19 cellular contexts compared by ENCODE assay signal in the genomic region with DNA sequence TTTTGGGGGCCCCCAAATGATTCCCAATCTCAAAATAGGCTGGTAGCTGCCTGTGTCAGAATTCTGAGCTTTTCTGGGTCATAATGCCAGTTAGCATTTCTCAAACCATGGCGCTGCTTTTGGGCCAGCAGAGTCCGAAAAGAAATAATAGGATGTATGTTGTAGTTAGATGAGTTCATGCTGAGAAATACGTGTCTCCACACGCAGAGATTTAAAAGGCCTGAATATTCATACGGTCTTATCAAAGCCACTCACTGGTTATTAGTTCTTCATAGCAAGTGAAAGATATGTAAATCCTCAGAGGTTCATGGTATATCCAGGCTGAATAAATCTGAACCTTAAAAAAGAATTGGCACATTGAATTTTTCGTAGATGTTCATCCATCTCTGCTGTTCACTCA.
"Had no signal": no experiment of that assay in that cellular context is flagged by ENCODE, and none has a peak within 500 bp of the region (broad histone marks: within the 10 kb centered on the region; RNA-seq: fewer than 3 reads in every experiment).

No MANE protein-coding gene starts in this region.

- H3K4me1 Mint-ChIP-seq: activated naive CD8-positive, alpha-beta T cell treated with anti-CD3 and anti-CD28 coated beads for 36 hours; immature natural killer cell; stimulated activated naive CD8-positive, alpha-beta T cell treated with anti-CD3 and anti-CD28 coated beads, Interleukin-15, amount 100 ng/mL, for 72 hours; T-cell had no signal

- H3K27ac ChIP-seq: left ventricle myocardium inferior, neutrophil, pancreas, tibial artery had no signal

- H3K36me3 Mint-ChIP-seq: activated naive CD8-positive, alpha-beta T cell treated with anti-CD3 and anti-CD28 coated beads for 36 hours; immature natural killer cell; naive thymus-derived CD8-positive, alpha-beta T cell; T-cell had no signal

- FAIRE-seq: astrocyte, pancreas, TTC549 had no signal

- H3K4me3 Mint-ChIP-seq: activated naive CD8-positive, alpha-beta T cell treated with anti-CD3 and anti-CD28 coated beads for 36 hours; immature natural killer cell; mesothelial cell of epicardium; naive thymus-derived CD8-positive, alpha-beta T cell; stimulated activated naive CD8-positive, alpha-beta T cell treated with anti-CD3 and anti-CD28 coated beads, Interleukin-15, amount 100 ng/mL, for 72 hours; T-cell; T-helper 2 cell treated with Interferon-gamma antibody and Interleukin-4, amounts not matched to agents 5 μg/mL and 100 μg/mL, for 36 hours had no signal

- H3K36me3 ChIP-seq: left ventricle myocardium inferior, neutrophil, pancreas, tibial artery had no signal

- H3K4me3 ChIP-seq: left ventricle myocardium inferior, pancreas, tibial artery had no signal

- H3K9me3 Mint-ChIP-seq: activated naive CD8-positive, alpha-beta T cell treated with anti-CD3 and anti-CD28 coated beads for 36 hours; activated T-helper 2 cell treated with anti-CD3 and anti-CD28 coated beads, Interferon-gamma antibody, Interleukin-2, Interleukin-4, amounts not matched to agents 10 μg/mL and 5 μg/mL and 100 μg/mL, durations not matched to agents 14 hours and 24 hours and 36 hours; mesothelial cell of epicardium; naive thymus-derived CD8-positive, alpha-beta T cell; T-cell; T-helper 2 cell treated with Interferon-gamma antibody and Interleukin-4, amounts not matched to agents 5 μg/mL and 100 μg/mL, for 36 hours had no signal

- H3K27me3 Mint-ChIP-seq: stimulated activated naive CD8-positive, alpha-beta T cell treated with anti-CD3 and anti-CD28 coated beads, Interleukin-15, amount 100 ng/mL, for 72 hours; T-cell had no signal

- H3K27me3 ChIP-seq: neutrophil, pancreas had no signal

- H3K9me3 ChIP-seq: left ventricle myocardium inferior, neutrophil, pancreas, tibial artery had no signal

- DNase-seq: activated naive CD4-positive, alpha-beta T cell; activated naive CD8-positive, alpha-beta T cell treated with anti-CD3 and anti-CD28 coated beads for 36 hours; activated T-cell treated with anti-CD3 and anti-CD28 coated beads, Interleukin-2, amount 50 U/mL, for 1 hour; erythroblast; foreskin fibroblast; immature natural killer cell; left ventricle myocardium inferior; naive thymus-derived CD8-positive, alpha-beta T cell; pancreas; right cardiac atrium; stimulated activated naive CD8-positive, alpha-beta T cell treated with anti-CD3 and anti-CD28 coated beads, Interleukin-15, amount 100 ng/mL, for 72 hours; T-cell; tibial artery had no signal

- H3K4me1 ChIP-seq: left ventricle myocardium inferior, pancreas, tibial artery had no signal

- H3K27ac Mint-ChIP-seq: activated naive CD8-positive, alpha-beta T cell treated with anti-CD3 and anti-CD28 coated beads for 36 hours; activated T-helper 2 cell treated with anti-CD3 and anti-CD28 coated beads, Interferon-gamma antibody, Interleukin-2, Interleukin-4, amounts not matched to agents 10 μg/mL and 5 μg/mL and 100 μg/mL, durations not matched to agents 14 hours and 24 hours and 36 hours; immature natural killer cell; mesothelial cell of epicardium; naive thymus-derived CD8-positive, alpha-beta T cell; stimulated activated naive CD8-positive, alpha-beta T cell treated with anti-CD3 and anti-CD28 coated beads, Interleukin-15, amount 100 ng/mL, for 72 hours; T-cell; T-helper 2 cell treated with Interferon-gamma antibody and Interleukin-4, amounts not matched to agents 5 μg/mL and 100 μg/mL, for 36 hours had no signal
